ENCODE assay signal across 8 cellular contexts in genomic region chr12:3885179-3886094, GRCh38. TPM values are rescaled to one million over a fixed set of nuclear protein-coding genes. Genes with fewer than 3 reads are reported as not detected.
DNase-seq lines count a peak whose midpoint lies in the region; ATAC-seq, FAIRE-seq and TF ChIP-seq lines count a peak whose summit lies in the region.

No MANE protein-coding gene starts in this region.

- H3K9me3 ChIP-seq in adipocyte (ENCODE audit: control insufficient read depth, low read length) (no peaks in the 10 kb centered on the region), right cardiac atrium (ENCODE audit: control insufficient read depth, low read length) (no peaks in the 10 kb centered on the region)

- peak overlapping the region; percentile 82 for H3K4me3 ChIP-seq in adipocyte (ENCODE audit: low read length)
- peak overlapping the region; percentile 48 for H3K4me3 ChIP-seq in right cardiac atrium (ENCODE audit: low read length)
- H3K4me3 ChIP-seq in retinal pigment epithelial cell (ENCODE audit: low read length): peak overlapping the region; percentile 26

- peak; percentile 84 for FAIRE-seq in G401.6 (lab: Jason Lieb, UNC)

- H3K9ac ChIP-seq in adipocyte (ENCODE audit: low read length): peak overlapping the region; percentile 82

- H3K27me3 ChIP-seq in adipocyte (replicated peaks; ENCODE audit: control insufficient read depth, insufficient read depth, low read length) (peaks cover 8% of the 10 kb centered on the region), right cardiac atrium (ENCODE audit: control insufficient read depth, insufficient read depth) (no peaks in the 10 kb centered on the region)

- peak; percentile 73 for TF ChIP-seq CTCF in retinal pigment epithelial cell (conservative IDR thresholded peaks at IDR 0.05; ENCODE audit: low read depth, low read length)

- ATAC-seq in right cardiac atrium (peak; percentile 31 to 45), HG03196 (IDR thresholded peaks at IDR 0.05; ENCODE audit: unreplicated experiment) (no peak), GM18519 (IDR thresholded peaks at IDR 0.05; ENCODE audit: low FRiP score, unreplicated experiment) (no peak)

- 28% methylated on average over 9 of the region's 9 CpGs for WGBS in right cardiac atrium

- H3K36me3 ChIP-seq in adipocyte (ENCODE audit: control insufficient read depth, insufficient read depth, low read length, severe bottlenecking): no peaks in the 10 kb centered on the region

- H3K4me1 ChIP-seq in adipocyte (ENCODE audit: control insufficient read depth, insufficient read depth, low read length) (peaks cover 4% of the 10 kb centered on the region), right cardiac atrium (ENCODE audit: control insufficient read depth, insufficient read depth, low read length) (no peaks in the 10 kb centered on the region)

- DNase-seq in AG08395 (ENCODE audit: low spot score): peak; percentile 29
- peak; percentile 16 for DNase-seq in NCI-H345 treated with DMSO at 0.1 percent for 48 hours (lab: John Stamatoyannopoulos, UW; ENCODE audit: unreplicated experiment)
- DNase-seq in adipocyte (ENCODE audit: low read depth): peak; percentile 91
- no peak for DNase-seq in right cardiac atrium
- no peak for DNase-seq in retinal pigment epithelial cell (ENCODE audit: low read depth)

- intact Hi-C loops in right cardiac atrium (cut with DNase I): loop anchor here (5.0 to 10.0 kb wide), 4 partner anchors 109 to 392 kb away; no protein-coding TSS in a partner anchor

- H3K27ac ChIP-seq in right cardiac atrium (ENCODE audit: low read length): peak overlapping the region; percentile 48

RNA-seq across cellular contexts. Expression of gene PARP11, which starts 12.2 kb away (rescaled TPM):
- 1 to 10 TPM; 5.7 to 8.6 (median 6.6) TPM for total RNA-seq in right cardiac atrium
- 2.2 TPM for polyA plus RNA-seq in right cardiac atrium

Comparison
In these comparisons a context has a peak if more than half of its experiments do, and no peak if none do; other contexts are left out.
1. DNase-seq: peak in AG08395 (single experiment), NCI-H345 treated with DMSO at 0.1 percent for 48 hours (single experiment) and adipocyte (single experiment); none in right cardiac atrium (0 of 3) and retinal pigment epithelial cell (single experiment).
2. H3K4me3 ChIP-seq: peak in every context shown above with its lines; median percentile 82 in adipocyte; 48 in right cardiac atrium; 26 in retinal pigment epithelial cell.
3. ATAC-seq: peak in right cardiac atrium (2 of 2); none in HG03196 (single experiment) and GM18519 (single experiment).